17 cellular contexts compared by ENCODE assay signal in the genomic region with DNA sequence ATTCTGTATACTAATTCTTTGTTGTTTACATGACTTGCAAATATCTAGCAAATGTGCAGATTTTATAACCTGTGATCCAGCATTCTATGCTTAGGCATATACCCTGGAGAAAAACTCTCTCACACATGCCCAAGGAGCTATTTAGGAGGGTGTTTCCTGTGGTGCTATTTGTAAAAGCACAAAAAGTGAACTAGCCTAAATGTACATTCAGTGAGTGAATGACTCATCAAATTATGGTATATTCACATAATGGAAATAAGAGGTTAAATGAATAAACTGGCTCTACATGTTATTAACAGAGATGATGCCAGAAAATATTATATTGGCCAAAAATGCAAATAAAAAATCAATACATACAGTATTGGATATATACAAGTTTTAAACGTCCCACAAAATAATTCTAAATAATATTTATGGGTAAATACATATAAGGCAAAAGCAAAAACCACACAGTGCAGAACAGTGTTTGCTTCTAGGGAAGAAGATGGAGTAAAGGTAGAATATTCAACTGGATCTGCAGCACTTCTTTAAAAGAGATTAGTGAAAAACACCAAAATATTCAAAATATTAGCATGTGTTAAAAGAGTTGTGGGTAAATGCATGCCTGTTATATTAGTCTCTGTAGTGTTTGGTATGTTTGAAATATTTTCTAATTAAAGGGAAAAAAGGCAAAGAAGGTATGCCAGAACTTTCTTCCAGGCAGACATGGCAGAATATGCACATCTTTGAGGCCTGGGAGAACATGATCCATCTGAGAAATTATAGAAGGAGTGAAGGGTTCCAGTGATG.
"Had no signal": no experiment of that assay in that cellular context is flagged by ENCODE, and none has a peak within 500 bp of the region (broad histone marks: within the 10 kb centered on the region; RNA-seq: fewer than 3 reads in every experiment).

No MANE protein-coding gene starts in this region.

- H3K27me3 Mint-ChIP-seq: activated T-helper 17 cell treated with anti-CD3 and anti-CD28 coated beads, Interleukin-2, amount 50 U/mL, for 72 hours had no signal

- H3K27ac Mint-ChIP-seq: activated naive CD4-positive, alpha-beta T cell treated with anti-CD3 and anti-CD28 coated beads for 36 hours; activated T-helper 17 cell treated with anti-CD3 and anti-CD28 coated beads, Interleukin-2, amount 50 U/mL, for 72 hours; stimulated activated effector memory CD8-positive, alpha-beta T cell treated with anti-CD3 and anti-CD28 coated beads, Interleukin-12 subunit alpha, Interleukin-12 subunit beta, amount 100 ng/mL, for 72 hours had no signal

- H3K4me3 ChIP-seq: adrenal gland, colonic mucosa, lung, pancreas, vagina had no signal

- H3K36me3 ChIP-seq: adrenal gland, colonic mucosa, pancreas, vagina had no signal

- H3K4me3 Mint-ChIP-seq: activated naive CD4-positive, alpha-beta T cell treated with anti-CD3 and anti-CD28 coated beads for 36 hours; activated T-helper 17 cell treated with anti-CD3 and anti-CD28 coated beads, Interleukin-2, amount 50 U/mL, for 72 hours; neural crest cell; stimulated activated effector memory CD8-positive, alpha-beta T cell treated with anti-CD3 and anti-CD28 coated beads, Interleukin-12 subunit alpha, Interleukin-12 subunit beta, amount 100 ng/mL, for 72 hours had no signal

- H3K27me3 ChIP-seq: adrenal gland, colonic mucosa, pancreas, vagina had no signal

- H3K4me1 Mint-ChIP-seq: activated T-helper 17 cell treated with anti-CD3 and anti-CD28 coated beads, Interleukin-2, amount 50 U/mL, for 72 hours; stimulated activated effector memory CD8-positive, alpha-beta T cell treated with anti-CD3 and anti-CD28 coated beads, Interleukin-12 subunit alpha, Interleukin-12 subunit beta, amount 100 ng/mL, for 72 hours had no signal

- H3K9me3 Mint-ChIP-seq: activated naive CD4-positive, alpha-beta T cell treated with anti-CD3 and anti-CD28 coated beads for 36 hours; activated T-helper 17 cell treated with anti-CD3 and anti-CD28 coated beads, Interleukin-2, amount 50 U/mL, for 72 hours; stimulated activated effector memory CD8-positive, alpha-beta T cell treated with anti-CD3 and anti-CD28 coated beads, Interleukin-12 subunit alpha, Interleukin-12 subunit beta, amount 100 ng/mL, for 72 hours had no signal

- H3K9me3 ChIP-seq: adrenal gland, colonic mucosa, pancreas, vagina had no signal

- H3K4me1 ChIP-seq: adrenal gland had no signal

- DNase-seq: activated CD4-positive, alpha-beta T cell treated with anti-CD3 and anti-CD28 coated beads, Interleukin-2, amount 50 U/mL, for 4 hours; activated CD4-positive, CD25-positive, alpha-beta regulatory T cell treated with anti-CD3 and anti-CD28 coated beads, Interleukin-2, amount 50 U/mL, for 72 hours; activated naive CD4-positive, alpha-beta T cell treated with anti-CD3 and anti-CD28 coated beads for 36 hours; activated T-cell treated with anti-CD3 and anti-CD28 coated beads for 4 hours; adrenal gland; central memory CD4-positive, alpha-beta T cell; colonic mucosa; foreskin melanocyte; left colon; midbrain; pancreas; T-helper 9 cell had no signal

- H3K27ac ChIP-seq: adrenal gland, pancreas, vagina had no signal

- ATAC-seq: activated T-helper 17 cell treated with anti-CD3 and anti-CD28 coated beads, Interleukin-2, amount 50 U/mL, for 72 hours; pancreas; stimulated activated effector memory CD8-positive, alpha-beta T cell treated with anti-CD3 and anti-CD28 coated beads, Interleukin-12 subunit alpha, Interleukin-12 subunit beta, amount 100 ng/mL, for 72 hours had no signal

- H3K36me3 Mint-ChIP-seq: stimulated activated effector memory CD8-positive, alpha-beta T cell treated with anti-CD3 and anti-CD28 coated beads, Interleukin-12 subunit alpha, Interleukin-12 subunit beta, amount 100 ng/mL, for 72 hours had no signal
